In genomic region chr20:33709398-33709797, GRCh38 we compare ENCODE assay signal across 1 cellular context.
TF ChIP-seq lines count a peak whose summit lies in the region.

No MANE protein-coding gene starts in this region.

TF ChIP-seq in HCT116, 20 proteins besides CTCF, POLR2A, EP300 and RAD21:
- TF ChIP-seq CBX3 (IDR thresholded peaks at IDR 0.05; ENCODE audit: low read depth) = no peak
- no peak for TF ChIP-seq ZFX (IDR thresholded peaks at IDR 0.05)
- no peak; the same call in 1 of the 2 replicates for TF ChIP-seq FOSL1 (IDR thresholded peaks at IDR 0.05; ENCODE audit: low read depth)
- TF ChIP-seq SIN3A (IDR thresholded peaks at IDR 0.05; ENCODE audit: low read depth) = no peak
- TF ChIP-seq ELF1 (IDR thresholded peaks at IDR 0.05; ENCODE audit: borderline replicate concordance, low read depth) = no peak
- TF ChIP-seq MAX (IDR thresholded peaks at IDR 0.05) = no peak
